Comparison of ENCODE assay signal across 1 cellular context in genomic region chr13:41059896-41060722, GRCh38.
TF ChIP-seq lines count a peak whose summit lies in the region.

No MANE protein-coding gene starts in this region.

TF ChIP-seq in SK-N-SH, 30 proteins besides CTCF, POLR2A, EP300 and RAD21 (continued from another document):
- TF ChIP-seq USF1 (IDR thresholded peaks at IDR 0.05; ENCODE audit: borderline replicate concordance, low read depth) (0 out of 2 replicates have a peak, but pooled peaks have one; percentile 15), MXI1 (IDR thresholded peaks at IDR 0.05; ENCODE audit: low read depth, low read length) (0 out of 2 replicates have a peak, but pooled peaks have one; percentile 23), JUND (IDR thresholded peaks at IDR 0.05) (no peak), PBX3 (IDR thresholded peaks at IDR 0.05) (peak; percentile 22; the same call in 1 of the 2 replicates), USF2 (IDR thresholded peaks at IDR 0.05; ENCODE audit: borderline replicate concordance, low read depth, low read length) (no peak), YY1 (IDR thresholded peaks at IDR 0.05; ENCODE audit: low read depth) (no peak), FOXJ3 (CRISPR knock-in tag; IDR thresholded peaks at IDR 0.05) (0 out of 2 replicates have a peak, but pooled peaks have one; percentile 13), GATA2 (CRISPR knock-in tag; IDR thresholded peaks at IDR 0.05) (0 out of 2 replicates have a peak, but pooled peaks have one; percentile 26), RXRA (IDR thresholded peaks at IDR 0.05; ENCODE audit: borderline replicate concordance, low read depth) (no peak), NRF1 (IDR thresholded peaks at IDR 0.05; ENCODE audit: low read depth, low read length) (peak; percentile 58; the same call in 1 of the 2 replicates), ZBTB33 (IDR thresholded peaks at IDR 0.05; ENCODE audit: borderline replicate concordance, low read depth) (peak; percentile 45; the same call in 1 of the 2 replicates), REST (IDR thresholded peaks at IDR 0.05; ENCODE audit: low read depth, low read length) (no peak), IRF3 (IDR thresholded peaks at IDR 0.05; ENCODE audit: low read depth, low read length) (no peak), TEAD4 (IDR thresholded peaks at IDR 0.05; ENCODE audit: borderline replicate concordance, insufficient read depth) (no peak), CHD2 (IDR thresholded peaks at IDR 0.05; ENCODE audit: low read length, partially characterized antibody) (no peak), EZH2phosphoT487 (IDR thresholded peaks at IDR 0.05; ENCODE audit: borderline replicate concordance, low read depth) (no peak), SIN3A (IDR thresholded peaks at IDR 0.05; ENCODE audit: borderline replicate concordance, low read depth, low read length) (no peak; the same call in 1 of the 2 replicates)
